ENCODE assay signal across 23 cellular contexts in genomic region chr12:83471341-83471740, GRCh38.
"Had no signal": no experiment of that assay in that cellular context is flagged by ENCODE, and none has a peak within 500 bp of the region (broad histone marks: within the 10 kb centered on the region; RNA-seq: fewer than 3 reads in every experiment).

No MANE protein-coding gene starts in this region.

- H3K4me1 ChIP-seq: Peyer's patch had no signal

- H3K4me3 ChIP-seq: MG63, Peyer's patch had no signal

- H3K36me3 ChIP-seq: brain microvascular endothelial cell, MG63, Peyer's patch, WERI-Rb-1 had no signal

- H3K27me3 ChIP-seq: brain microvascular endothelial cell, MG63, Peyer's patch had no signal

- ATAC-seq: activated CD4-positive, alpha-beta T cell treated with anti-CD3 and anti-CD28 coated beads for 36 hours; activated T-cell treated with anti-CD3 and anti-CD28 coated beads, Interleukin-2, amount 50 U/mL, for 72 hours; T-cell had no signal

- DNase-seq: activated CD4-positive, alpha-beta memory T cell treated with anti-CD3 and anti-CD28 coated beads, Interleukin-2, amount 10 ng/mL, durations not matched to agents 7 days and 5 days; activated CD4-positive, alpha-beta T cell treated with anti-CD3 and anti-CD28 coated beads for 36 hours; activated CD4-positive, alpha-beta T cell treated with anti-CD3 and anti-CD28 coated beads, Interleukin-2, amount 50 U/mL, for 1 hour; activated CD8-positive, alpha-beta memory T cell treated with anti-CD3 and anti-CD28 coated beads, Interleukin-2, amount 50 U/mL, for 4 hours; activated gamma-delta T cell treated with Interleukin-2 at 50 U/mL for 16 hours; activated naive CD4-positive, alpha-beta T cell treated with anti-CD3 and anti-CD28 coated beads, Interleukin-2, amount 10 ng/mL, durations not matched to agents 7 days and 5 days; activated naive CD8-positive, alpha-beta T cell treated with anti-CD3 and anti-CD28 coated beads for 36 hours; activated T-cell treated with anti-CD3 and anti-CD28 coated beads, Interleukin-2, amount 50 U/mL, for 72 hours; brain microvascular endothelial cell; cerebellar nuclear complex; MG63; MV-4-11; NCI-H1092 treated with DMSO at 0.1 percent for 48 hours; NCI-H1417 treated with DMSO at 0.1 percent for 48 hours; NCI-H187; NCI-H2171; NCI-H2227 treated with DMSO at 0.1 percent for 48 hours; NCI-H446 treated with DMSO at 0.1 percent for 48 hours; SHP77 treated with DMSO at 0.1 percent for 48 hours; T-cell; WERI-Rb-1 had no signal

- H3K27ac ChIP-seq: brain microvascular endothelial cell, Peyer's patch, RWPE1, WERI-Rb-1 had no signal

- H3K9me3 ChIP-seq: MG63, Peyer's patch had no signal
